ENCODE assay signal across 28 cellular contexts in genomic region chr15:98551936-98552562, GRCh38.
"Had no signal": no experiment of that assay in that cellular context is flagged by ENCODE, and none has a peak within 500 bp of the region (broad histone marks: within the 10 kb centered on the region; RNA-seq: fewer than 3 reads in every experiment).

No MANE protein-coding gene starts in this region.

- H3K9me3 ChIP-seq: heart right ventricle, left ventricle myocardium inferior, lower lobe of right lung, ovary, suprapubic skin, thyroid gland, upper lobe of left lung, uterus had no signal

- H3K27ac ChIP-seq: heart right ventricle, left ventricle myocardium inferior, lower lobe of right lung, neural progenitor cell, ovary, suprapubic skin, thyroid gland, upper lobe of left lung, uterus had no signal

- H3K36me3 ChIP-seq: heart right ventricle, left ventricle myocardium inferior, lower lobe of right lung, neural progenitor cell, ovary, suprapubic skin, thyroid gland, upper lobe of left lung, uterus had no signal

- DNase-seq: effector memory CD4-positive, alpha-beta T cell; heart right ventricle; hypothalamus; immature natural killer cell; left cardiac atrium; left ventricle myocardium inferior; lower lobe of right lung; midbrain; nucleus accumbens; ovary; right cardiac atrium; small intestine; stimulated activated CD4-positive, alpha-beta T cell treated with anti-CD3 and anti-CD28 coated beads, Interleukin-4, amount 100 ng/mL, for 1 hour; stimulated activated CD8-positive, alpha-beta memory T cell treated with anti-CD3 and anti-CD28 coated beads, Interleukin-4, amount 100 ng/mL, for 48 hours; stimulated activated naive CD8-positive, alpha-beta T cell treated with anti-CD3 and anti-CD28 coated beads, Interleukin-15, Interleukin-2, amounts not matched to agents 100 U/mL and 50 U/mL, for 24 hours; thyroid gland; upper lobe of left lung; uterus had no signal

- H3K4me3 Mint-ChIP-seq: immature natural killer cell; memory B cell; natural killer cell treated with Interleukin-12 subunit alpha and Interleukin-12 subunit beta and Interleukin-15 and Interleukin-18, amount 100 ng/mL, for 72 hours; neural progenitor cell; stimulated activated effector memory CD8-positive, alpha-beta T cell treated with anti-CD3 and anti-CD28 coated beads, Interleukin-12 subunit alpha, Interleukin-12 subunit beta, amount 100 ng/mL, for 72 hours had no signal

- ATAC-seq: esophagus mucosa; heart right ventricle; left cardiac atrium; lower lobe of right lung; natural killer cell treated with Interleukin-12 subunit alpha and Interleukin-12 subunit beta and Interleukin-15 and Interleukin-18, amount 100 ng/mL, for 72 hours; right cardiac atrium; stimulated activated effector memory CD8-positive, alpha-beta T cell treated with anti-CD3 and anti-CD28 coated beads, Interleukin-12 subunit alpha, Interleukin-12 subunit beta, amount 100 ng/mL, for 72 hours; stimulated activated naive CD8-positive, alpha-beta T cell treated with anti-CD3 and anti-CD28 coated beads, Interleukin-15, Interleukin-2, amounts not matched to agents 100 U/mL and 50 U/mL, for 24 hours had no signal

- H3K9ac ChIP-seq: neural progenitor cell had no signal

- H3K36me3 Mint-ChIP-seq: immature natural killer cell; memory B cell; natural killer cell treated with Interleukin-12 subunit alpha and Interleukin-12 subunit beta and Interleukin-15 and Interleukin-18, amount 100 ng/mL, for 72 hours; neural progenitor cell; stimulated activated effector memory CD8-positive, alpha-beta T cell treated with anti-CD3 and anti-CD28 coated beads, Interleukin-12 subunit alpha, Interleukin-12 subunit beta, amount 100 ng/mL, for 72 hours had no signal

- H3K27me3 ChIP-seq: ovary, thyroid gland, upper lobe of left lung, uterus had no signal

- H3K9me3 Mint-ChIP-seq: stimulated activated effector memory CD8-positive, alpha-beta T cell treated with anti-CD3 and anti-CD28 coated beads, Interleukin-12 subunit alpha, Interleukin-12 subunit beta, amount 100 ng/mL, for 72 hours had no signal

- H3K4me2 ChIP-seq: neural progenitor cell had no signal

- H3K4me3 ChIP-seq: heart right ventricle, left ventricle myocardium inferior, lower lobe of right lung, neural progenitor cell, ovary, suprapubic skin, thyroid gland, upper lobe of left lung, uterus had no signal

- H3K27ac Mint-ChIP-seq: immature natural killer cell; memory B cell; natural killer cell treated with Interleukin-12 subunit alpha and Interleukin-12 subunit beta and Interleukin-15 and Interleukin-18, amount 100 ng/mL, for 72 hours; neural progenitor cell; progenitor cell of endocrine pancreas; stimulated activated effector memory CD8-positive, alpha-beta T cell treated with anti-CD3 and anti-CD28 coated beads, Interleukin-12 subunit alpha, Interleukin-12 subunit beta, amount 100 ng/mL, for 72 hours had no signal

- FAIRE-seq: endometrium, frontal cortex, keratinocyte, small intestine had no signal

- H3K4me1 ChIP-seq: uterus had no signal
